Comparison of ENCODE assay signal across 17 cellular contexts in the genomic region with DNA sequence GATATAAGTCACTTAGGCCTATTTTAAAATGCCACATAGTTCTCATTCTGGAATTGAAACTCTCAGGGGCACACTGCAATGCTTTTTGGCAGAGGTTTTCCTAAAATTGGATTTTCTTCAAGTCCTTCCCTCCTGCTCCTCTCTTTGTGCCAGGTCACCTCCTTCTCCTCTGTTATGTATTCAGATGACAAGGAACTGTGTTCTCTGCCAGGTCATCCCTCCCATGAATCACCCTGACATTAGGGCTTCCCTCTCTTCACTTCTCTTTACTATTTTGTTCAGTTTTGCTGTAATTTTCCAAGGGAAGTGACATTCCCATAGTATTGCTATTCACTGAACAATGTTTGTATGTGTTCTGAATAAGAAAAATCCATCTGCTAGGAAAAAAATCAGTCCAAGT.
DNase-seq lines count a peak whose midpoint lies in the region; ATAC-seq and TF ChIP-seq lines count a peak whose summit lies in the region.
"Had no signal": no experiment of that assay in that cellular context is flagged by ENCODE, and none has a peak within 500 bp of the region (broad histone marks: within the 10 kb centered on the region; RNA-seq: fewer than 3 reads in every experiment).

No MANE protein-coding gene starts in this region.

- TF ChIP-seq CTCF in BJ (IDR thresholded peaks at IDR 0.05; ENCODE audit: insufficient read depth, low read depth, low read length) (no peak), choroid plexus epithelial cell (conservative IDR thresholded peaks at IDR 0.05; ENCODE audit: low read depth, low read length) (no peak), WERI-Rb-1 (IDR thresholded peaks at IDR 0.05; ENCODE audit: low read depth, low read length) (no peak), left ventricle myocardium inferior (IDR thresholded peaks at IDR 0.05; ENCODE audit: borderline replicate concordance) (no peak)
- no peak for TF ChIP-seq CTCF in activated CD8-positive, alpha-beta T cell treated with anti-CD3 and anti-CD28 coated beads for 36 hours (IDR thresholded peaks at IDR 0.05)

- no peaks in the 10 kb centered on the region for H3K4me1 ChIP-seq in left ventricle myocardium inferior

- POLR2A ChIA-PET in BJ (lab: Charles Lee) = no interaction called here
- POLR2A ChIA-PET in activated CD8-positive, alpha-beta T cell treated with anti-CD3 and anti-CD28 coated beads for 36 hours (lab: Charles Lee) = no interaction called here

- H3K27me3 ChIP-seq in BJ (ENCODE audit: control insufficient read depth, insufficient read depth, low read length) (no peaks in the 10 kb centered on the region), WERI-Rb-1 (ENCODE audit: insufficient read depth, low read depth, severe bottlenecking) (no peaks in the 10 kb centered on the region), left ventricle myocardium inferior (ENCODE audit: low read depth) (no peaks in the 10 kb centered on the region)

- H3K27ac Mint-ChIP-seq in activated CD8-positive, alpha-beta T cell treated with anti-CD3 and anti-CD28 coated beads for 36 hours = no peak overlapping the region
- H3K27ac Mint-ChIP-seq: immature natural killer cell had no signal

- H3K36me3 ChIP-seq in BJ (ENCODE audit: control insufficient read depth, insufficient read depth, low read length) = no peaks in the 10 kb centered on the region
- H3K36me3 ChIP-seq in WERI-Rb-1 = no peaks in the 10 kb centered on the region
- H3K36me3 ChIP-seq in left ventricle myocardium inferior = no peaks in the 10 kb centered on the region

- H3K9me3 ChIP-seq in WERI-Rb-1 (ENCODE audit: severe bottlenecking) (no peaks in the 10 kb centered on the region), left ventricle myocardium inferior (replicated peaks) (no peaks in the 10 kb centered on the region)

- H3K9me3 Mint-ChIP-seq in activated CD8-positive, alpha-beta T cell treated with anti-CD3 and anti-CD28 coated beads for 36 hours = peaks cover 4% of the 10 kb centered on the region

- no peaks in the 10 kb centered on the region for H3K36me3 Mint-ChIP-seq in activated CD8-positive, alpha-beta T cell treated with anti-CD3 and anti-CD28 coated beads for 36 hours (ENCODE audit: low read depth)
- H3K36me3 Mint-ChIP-seq: immature natural killer cell had no signal

- H3K27ac ChIP-seq in WERI-Rb-1 = no peak overlapping the region
- no peak overlapping the region for H3K27ac ChIP-seq in left ventricle myocardium inferior (replicated peaks)

- DNase-seq in BJ (ENCODE audit: low read depth) = peak; percentile 4
- peak; percentile 68 for DNase-seq in M059J (ENCODE audit: low read depth)
- peak; percentile 18 for DNase-seq in choroid plexus epithelial cell (ENCODE audit: low read depth)
- DNase-seq in midbrain (lab: John Stamatoyannopoulos, UW) = peak; percentile 44
- DNase-seq in WERI-Rb-1 = no peak
- DNase-seq in NCI-H2107 (lab: John Stamatoyannopoulos, UW) = no peak
- no peak for DNase-seq in activated CD8-positive, alpha-beta T cell treated with anti-CD3 and anti-CD28 coated beads for 36 hours
- DNase-seq in left ventricle myocardium inferior = no peak
- DNase-seq: activated CD4-positive, CD25-positive, alpha-beta regulatory T cell; activated naive CD4-positive, alpha-beta T cell; AML-193; DMS153; effector memory CD4-positive, alpha-beta T cell; immature natural killer cell; stimulated activated naive CD4-positive, alpha-beta T cell had no signal

- H3K4me3 ChIP-seq in BJ (ENCODE audit: low read depth, low read length) (no peak overlapping the region), choroid plexus epithelial cell (ENCODE audit: low read depth, low read length) (no peak overlapping the region), WERI-Rb-1 (ENCODE audit: low read depth, low read length) (no peak overlapping the region), left ventricle myocardium inferior (no peak overlapping the region)
- H3K4me3 ChIP-seq: K562 had no signal

- intact Hi-C loops in activated CD8-positive, alpha-beta T cell treated with anti-CD3 and anti-CD28 coated beads for 36 hours (cut with micrococcal nuclease) = no loop called here
- intact Hi-C loops in left ventricle myocardium inferior (cut with micrococcal nuclease) = no loop called here

- no peak overlapping the region for H3K4me3 Mint-ChIP-seq in activated CD8-positive, alpha-beta T cell treated with anti-CD3 and anti-CD28 coated beads for 36 hours
- H3K4me3 Mint-ChIP-seq: immature natural killer cell had no signal

- ATAC-seq in activated CD8-positive, alpha-beta T cell treated with anti-CD3 and anti-CD28 coated beads for 36 hours = no peak
- ATAC-seq: K562, Panc1 had no signal

- H3K4me1 Mint-ChIP-seq in activated CD8-positive, alpha-beta T cell treated with anti-CD3 and anti-CD28 coated beads for 36 hours (ENCODE audit: low read depth) = no peaks in the 10 kb centered on the region
- H3K4me1 Mint-ChIP-seq: immature natural killer cell had no signal

- CTCF ChIA-PET in BJ (lab: Yijun Ruan, JAX) = no interaction called here
- CTCF ChIA-PET in activated CD8-positive, alpha-beta T cell treated with anti-CD3 and anti-CD28 coated beads for 36 hours (lab: Charles Lee) = no interaction called here

- no peaks in the 10 kb centered on the region for H3K27me3 Mint-ChIP-seq in activated CD8-positive, alpha-beta T cell treated with anti-CD3 and anti-CD28 coated beads for 36 hours

Comparison
In these comparisons a context has a peak if more than half of its experiments do, and no peak if none do; other contexts are left out.
1. DNase-seq: peak in BJ (single experiment), M059J (single experiment), choroid plexus epithelial cell (single experiment) and midbrain (single experiment); none in WERI-Rb-1 (single experiment), NCI-H2107 (single experiment), activated CD8-positive, alpha-beta T cell treated with anti-CD3 and anti-CD28 coated beads for 36 hours (single experiment) and left ventricle myocardium inferior (single experiment).